1 cellular context compared by ENCODE assay signal in genomic region chr19:13151605-13152355, GRCh38.
TF ChIP-seq lines count a peak whose summit lies in the region.

No MANE protein-coding gene starts in this region.

TF ChIP-seq in HepG2, 621 proteins besides CTCF, POLR2A, EP300 and RAD21 (continued from another document and continues in another):
- TF ChIP-seq NFYC (CRISPR knock-in tag; IDR thresholded peaks at IDR 0.05) (no peak; the same call in 1 of the 2 replicates), ZNF790 (CRISPR knock-in tag; IDR thresholded peaks at IDR 0.05; ENCODE audit: borderline replicate concordance) (no peak), ZNF724P (CRISPR knock-in tag; IDR thresholded peaks at IDR 0.05; ENCODE audit: borderline replicate concordance) (no peak), ZNF773 (CRISPR knock-in tag; IDR thresholded peaks at IDR 0.05; ENCODE audit: borderline replicate concordance) (no peak), ZFP36L1 (CRISPR knock-in tag; IDR thresholded peaks at IDR 0.05) (no peak), SIN3A (IDR thresholded peaks at IDR 0.05; ENCODE audit: borderline replicate concordance, low read depth, low read length) (peak; percentile 23; the same call in 1 of the 2 replicates), CENPX (CRISPR knock-in tag; IDR thresholded peaks at IDR 0.05) (no peak), ZNF879 (CRISPR knock-in tag; IDR thresholded peaks at IDR 0.05) (peak; percentile 66; the same call in 1 of the 2 replicates), SPEN (CRISPR knock-in tag; IDR thresholded peaks at IDR 0.05; ENCODE audit: low read depth) (peak; percentile 82), MIXL1 (CRISPR knock-in tag; IDR thresholded peaks at IDR 0.05) (peak; percentile 58), HOXA5 (CRISPR knock-in tag; IDR thresholded peaks at IDR 0.05) (peak; percentile 37; the same call in 1 of the 2 replicates), SAP130 (CRISPR knock-in tag; IDR thresholded peaks at IDR 0.05; ENCODE audit: low read depth) (peak; percentile 81), NFYB (CRISPR knock-in tag; IDR thresholded peaks at IDR 0.05) (peak; percentile 45; the same call in 1 of the 2 replicates), ZNF121 (CRISPR knock-in tag; IDR thresholded peaks at IDR 0.05) (peak; percentile 15; the same call in 1 of the 2 replicates), ZSCAN5A (CRISPR knock-in tag; IDR thresholded peaks at IDR 0.05; ENCODE audit: borderline replicate concordance) (no peak), SNRNP70 (IDR thresholded peaks at IDR 0.05; ENCODE audit: low read depth, low read length) (no peak), TCF12 (IDR thresholded peaks at IDR 0.05) (no peak), TCF12 (CRISPR knock-in tag; IDR thresholded peaks at IDR 0.05) (no peak; the same call in 1 of the 2 replicates), SIX1 (CRISPR knock-in tag; IDR thresholded peaks at IDR 0.05; ENCODE audit: borderline replicate concordance) (no peak; the same call in 1 of the 2 replicates), ZNF605 (CRISPR knock-in tag; IDR thresholded peaks at IDR 0.05) (peak; percentile 7; the same call in 1 of the 2 replicates), SRSF4 (IDR thresholded peaks at IDR 0.05; ENCODE audit: low read depth, low read length, poor library complexity, severe bottlenecking) (no peak), ZNF670 (CRISPR knock-in tag; IDR thresholded peaks at IDR 0.05; ENCODE audit: borderline replicate concordance) (no peak), ZNF557 (CRISPR knock-in tag; IDR thresholded peaks at IDR 0.05) (0 out of 2 replicates have a peak, but pooled peaks have one; percentile 37), ZNF282 (IDR thresholded peaks at IDR 0.05; ENCODE audit: partially characterized antibody) (no peak), NR1H2 (CRISPR knock-in tag; IDR thresholded peaks at IDR 0.05; ENCODE audit: borderline replicate concordance, low read depth) (no peak), SP5 (CRISPR knock-in tag; IDR thresholded peaks at IDR 0.05; ENCODE audit: borderline replicate concordance, low read depth) (peak; percentile 21; the same call in 1 of the 2 replicates), TARDBP (CRISPR knock-in tag; IDR thresholded peaks at IDR 0.05) (peak; percentile 8; the same call in 1 of the 2 replicates), NPAS2 (CRISPR knock-in tag; IDR thresholded peaks at IDR 0.05; ENCODE audit: borderline replicate concordance) (no peak), NR2F6 (IDR thresholded peaks at IDR 0.05) (no peak), NR2F6 (CRISPR knock-in tag; IDR thresholded peaks at IDR 0.05) (peak; percentile 59; the same call in 1 of the 2 replicates), ZNF83 (CRISPR knock-in tag; IDR thresholded peaks at IDR 0.05; ENCODE audit: borderline replicate concordance) (no peak), ZNF30 (CRISPR knock-in tag; IDR thresholded peaks at IDR 0.05) (no peak), ZNF350 (CRISPR knock-in tag; IDR thresholded peaks at IDR 0.05; ENCODE audit: borderline replicate concordance, low read depth) (no peak; the same call in 1 of the 2 replicates), SMYD3 (CRISPR knock-in tag; IDR thresholded peaks at IDR 0.05) (0 out of 2 replicates have a peak, but pooled peaks have one; percentile 34), ZNF710 (CRISPR knock-in tag; IDR thresholded peaks at IDR 0.05; ENCODE audit: borderline replicate concordance) (no peak; the same call in 1 of the 2 replicates), HINFP (CRISPR knock-in tag; IDR thresholded peaks at IDR 0.05; ENCODE audit: low read depth) (peak; percentile 27; the same call in 1 of the 2 replicates), DDIT3 (CRISPR knock-in tag; IDR thresholded peaks at IDR 0.05) (no peak), ZSCAN9 (CRISPR knock-in tag; IDR thresholded peaks at IDR 0.05; ENCODE audit: borderline replicate concordance) (peak; percentile 66), PHF8 (CRISPR knock-in tag; IDR thresholded peaks at IDR 0.05) (peak; percentile 58; the same call in 1 of the 2 replicates), MATR3 (CRISPR knock-in tag; IDR thresholded peaks at IDR 0.05) (no peak), PHF5A (CRISPR knock-in tag; IDR thresholded peaks at IDR 0.05; ENCODE audit: low read depth, unreplicated experiment) (no peak), ATF2 (CRISPR knock-in tag; IDR thresholded peaks at IDR 0.05) (no peak; the same call in 1 of the 2 replicates), ZNF44 (CRISPR knock-in tag; IDR thresholded peaks at IDR 0.05) (no peak), ZNF772 (CRISPR knock-in tag; IDR thresholded peaks at IDR 0.05) (peak; percentile 28; the same call in 1 of the 2 replicates), ZNF503 (CRISPR knock-in tag; IDR thresholded peaks at IDR 0.05) (peak; percentile 54; the same call in 1 of the 2 replicates), ZNF615 (CRISPR knock-in tag; IDR thresholded peaks at IDR 0.05; ENCODE audit: borderline replicate concordance) (no peak), XBP1 (CRISPR knock-in tag; IDR thresholded peaks at IDR 0.05) (no peak), NFKBIZ (CRISPR knock-in tag; IDR thresholded peaks at IDR 0.05) (peak; percentile 83; the same call in 1 of the 2 replicates), ZNF441 (CRISPR knock-in tag; IDR thresholded peaks at IDR 0.05; ENCODE audit: borderline replicate concordance) (0 out of 2 replicates have a peak, but pooled peaks have one; percentile 55), ATF5 (CRISPR knock-in tag; IDR thresholded peaks at IDR 0.05; ENCODE audit: low read depth) (no peak), ZNF768 (CRISPR knock-in tag; IDR thresholded peaks at IDR 0.05) (peak; percentile 36; the same call in 1 of the 2 replicates), ZKSCAN5 (CRISPR knock-in tag; IDR thresholded peaks at IDR 0.05) (no peak), ZNF737 (CRISPR knock-in tag; IDR thresholded peaks at IDR 0.05; ENCODE audit: borderline replicate concordance) (no peak)
- TF ChIP-seq, protein P1, sequence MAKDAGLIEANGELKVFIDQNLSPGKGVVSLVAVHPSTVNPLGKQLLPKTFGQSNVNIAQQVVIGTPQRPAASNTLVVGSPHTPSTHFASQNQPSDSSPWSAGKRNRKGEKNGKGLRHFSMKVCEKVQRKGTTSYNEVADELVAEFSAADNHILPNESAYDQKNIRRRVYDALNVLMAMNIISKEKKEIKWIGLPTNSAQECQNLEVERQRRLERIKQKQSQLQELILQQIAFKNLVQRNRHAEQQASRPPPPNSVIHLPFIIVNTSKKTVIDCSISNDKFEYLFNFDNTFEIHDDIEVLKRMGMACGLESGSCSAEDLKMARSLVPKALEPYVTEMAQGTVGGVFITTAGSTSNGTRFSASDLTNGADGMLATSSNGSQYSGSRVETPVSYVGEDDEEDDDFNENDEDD (CRISPR knock-in tag; IDR thresholded peaks at IDR 0.05; ENCODE audit: borderline replicate concordance): peak; percentile 95
- TF ChIP-seq, protein P2, sequence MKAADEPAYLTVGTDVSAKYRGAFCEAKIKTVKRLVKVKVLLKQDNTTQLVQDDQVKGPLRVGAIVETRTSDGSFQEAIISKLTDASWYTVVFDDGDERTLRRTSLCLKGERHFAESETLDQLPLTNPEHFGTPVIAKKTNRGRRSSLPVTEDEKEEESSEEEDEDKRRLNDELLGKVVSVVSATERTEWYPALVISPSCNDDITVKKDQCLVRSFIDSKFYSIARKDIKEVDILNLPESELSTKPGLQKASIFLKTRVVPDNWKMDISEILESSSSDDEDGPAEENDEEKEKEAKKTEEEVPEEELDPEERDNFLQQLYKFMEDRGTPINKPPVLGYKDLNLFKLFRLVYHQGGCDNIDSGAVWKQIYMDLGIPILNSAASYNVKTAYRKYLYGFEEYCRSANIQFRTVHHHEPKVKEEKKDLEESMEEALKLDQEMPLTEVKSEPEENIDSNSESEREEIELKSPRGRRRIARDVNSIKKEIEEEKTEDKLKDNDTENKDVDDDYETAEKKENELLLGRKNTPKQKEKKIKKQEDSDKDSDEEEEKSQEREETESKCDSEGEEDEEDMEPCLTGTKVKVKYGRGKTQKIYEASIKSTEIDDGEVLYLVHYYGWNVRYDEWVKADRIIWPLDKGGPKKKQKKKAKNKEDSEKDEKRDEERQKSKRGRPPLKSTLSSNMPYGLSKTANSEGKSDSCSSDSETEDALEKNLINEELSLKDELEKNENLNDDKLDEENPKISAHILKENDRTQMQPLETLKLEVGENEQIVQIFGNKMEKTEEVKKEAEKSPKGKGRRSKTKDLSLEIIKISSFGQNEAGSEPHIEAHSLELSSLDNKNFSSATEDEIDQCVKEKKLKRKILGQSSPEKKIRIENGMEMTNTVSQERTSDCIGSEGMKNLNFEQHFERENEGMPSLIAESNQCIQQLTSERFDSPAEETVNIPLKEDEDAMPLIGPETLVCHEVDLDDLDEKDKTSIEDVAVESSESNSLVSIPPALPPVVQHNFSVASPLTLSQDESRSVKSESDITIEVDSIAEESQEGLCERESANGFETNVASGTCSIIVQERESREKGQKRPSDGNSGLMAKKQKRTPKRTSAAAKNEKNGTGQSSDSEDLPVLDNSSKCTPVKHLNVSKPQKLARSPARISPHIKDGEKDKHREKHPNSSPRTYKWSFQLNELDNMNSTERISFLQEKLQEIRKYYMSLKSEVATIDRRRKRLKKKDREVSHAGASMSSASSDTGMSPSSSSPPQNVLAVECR (CRISPR knock-in tag; IDR thresholded peaks at IDR 0.05; ENCODE audit: borderline replicate concordance): peak; percentile 69; the same call in 1 of the 2 replicates
